12 cellular contexts compared by ENCODE assay signal in genomic region chr1:154430903-154431302, GRCh38. TPM values are rescaled to one million over a fixed set of nuclear protein-coding genes. Genes with fewer than 3 reads are reported as not detected.
DNase-seq lines count a peak whose midpoint lies in the region; TF ChIP-seq lines count a peak whose summit lies in the region.
"Had no signal": no experiment of that assay in that cellular context is flagged by ENCODE, and none has a peak within 500 bp of the region (broad histone marks: within the 10 kb centered on the region; RNA-seq: fewer than 3 reads in every experiment).

No MANE protein-coding gene starts in this region.

- H3K4me3 Mint-ChIP-seq in CD4-positive, alpha-beta memory T cell = peak overlapping the region in 4 of 8 donors; percentile 27 to 53 (median 34)
- no peak overlapping the region for H3K4me3 Mint-ChIP-seq in endodermal cell
- no peak overlapping the region for H3K4me3 Mint-ChIP-seq in neural crest cell
- no peak overlapping the region for H3K4me3 Mint-ChIP-seq in progenitor cell of endocrine pancreas (ENCODE audit: low read depth)
- H3K4me3 Mint-ChIP-seq: activated T-helper 1 cell treated with anti-CD3 and anti-CD28 coated beads, Interleukin-12 subunit alpha, Interleukin-12 subunit beta, Interleukin-2, Interleukin-4 antibody, amounts not matched to agents 30 ng/mL and 10 ng/mL and 1 ng/mL, durations not matched to agents 14 hours and 24 hours and 36 hours had no signal

- 20 to 33% methylated on average over 11 of the region's 11 CpGs for WGBS in endodermal cell (ENCODE audit: insufficient coverage in 1 of 2, insufficient read length in 1 of 2), 2 experiments

- no peak overlapping the region for H3K27ac ChIP-seq in CD4-positive, alpha-beta memory T cell (ENCODE audit: low read depth, low read length)
- H3K27ac ChIP-seq in endodermal cell (ENCODE audit: low read depth, low read length) (peak overlapping the region; percentile 63), MM.1S (ENCODE audit: low read length) (no peak overlapping the region)

- no peak overlapping the region for H3K4me2 ChIP-seq in MM.1S (ENCODE audit: low read depth, low read length)

- H2AFZ ChIP-seq in MM.1S (ENCODE audit: low read length) = no peak overlapping the region

- no peak overlapping the region for H3K4me3 ChIP-seq in CD4-positive, alpha-beta memory T cell (ENCODE audit: low read length in 2 of 2)
- no peak overlapping the region for H3K4me3 ChIP-seq in endodermal cell (ENCODE audit: low read length)
- H3K4me3 ChIP-seq in foreskin fibroblast (ENCODE audit: low read depth in 1 of 2, low read length in 2 of 2) = no peak overlapping the region
- H3K4me3 ChIP-seq in MM.1S (ENCODE audit: low read length) = no peak overlapping the region

- H3K27me3 Mint-ChIP-seq in CD4-positive, alpha-beta memory T cell = no peaks in the 10 kb centered on the region
- H3K27me3 Mint-ChIP-seq in endodermal cell (ENCODE audit: insufficient read depth) (peaks cover 7% of the 10 kb centered on the region), neural crest cell (ENCODE audit: low read depth) (no peaks in the 10 kb centered on the region), progenitor cell of endocrine pancreas (peaks cover 4% of the 10 kb centered on the region)

- no peaks in the 10 kb centered on the region for H3K9me3 ChIP-seq in CD4-positive, alpha-beta memory T cell (ENCODE audit: control insufficient read depth in 1 of 2, low read length in 2 of 2)
- H3K9me3 ChIP-seq in endodermal cell (ENCODE audit: control insufficient read depth, low read length) = no peaks in the 10 kb centered on the region
- H3K9me3 ChIP-seq in MM.1S (replicated peaks; ENCODE audit: insufficient read depth, low read length) = no peaks in the 10 kb centered on the region

- H3K27me3 ChIP-seq in CD4-positive, alpha-beta memory T cell (ENCODE audit: insufficient read depth, low read length) = no peaks in the 10 kb centered on the region
- H3K27me3 ChIP-seq in endodermal cell (ENCODE audit: control insufficient read depth, insufficient read depth, low read length, poor library complexity, severe bottlenecking) (no peaks in the 10 kb centered on the region), MM.1S (replicated peaks; ENCODE audit: insufficient read depth, low read length) (no peaks in the 10 kb centered on the region)

- no peaks in the 10 kb centered on the region for H3K9me3 Mint-ChIP-seq in CD4-positive, alpha-beta memory T cell
- H3K9me3 Mint-ChIP-seq in endodermal cell = no peaks in the 10 kb centered on the region
- H3K9me3 Mint-ChIP-seq in neural crest cell = peaks cover 2% of the 10 kb centered on the region
- H3K9me3 Mint-ChIP-seq in progenitor cell of endocrine pancreas (ENCODE audit: low read depth) = no peaks in the 10 kb centered on the region
- H3K9me3 Mint-ChIP-seq: activated T-helper 1 cell treated with anti-CD3 and anti-CD28 coated beads, Interleukin-12 subunit alpha, Interleukin-12 subunit beta, Interleukin-2, Interleukin-4 antibody, amounts not matched to agents 30 ng/mL and 10 ng/mL and 1 ng/mL, durations not matched to agents 14 hours and 24 hours and 36 hours; immature natural killer cell had no signal

- peaks cover 73% of the 10 kb centered on the region for H3K4me1 ChIP-seq in CD4-positive, alpha-beta memory T cell (ENCODE audit: insufficient read depth, low read length)
- H3K4me1 ChIP-seq in endodermal cell (ENCODE audit: control insufficient read depth, insufficient read depth, low read length) = peaks cover 5% of the 10 kb centered on the region
- no peaks in the 10 kb centered on the region for H3K4me1 ChIP-seq in MM.1S (ENCODE audit: low read length)

- H3K79me2 ChIP-seq in MM.1S (ENCODE audit: low read length) = peaks cover 100% of the 10 kb centered on the region

- H3F3A ChIP-seq in MM.1S (ENCODE audit: insufficient read depth, low read length) = no peaks in the 10 kb centered on the region

- peaks cover 44 to 59% of the 10 kb centered on the region in 2 donors for H3K36me3 Mint-ChIP-seq in CD4-positive, alpha-beta memory T cell
- H3K36me3 Mint-ChIP-seq in endodermal cell (ENCODE audit: low read depth) = no peaks in the 10 kb centered on the region
- no peaks in the 10 kb centered on the region for H3K36me3 Mint-ChIP-seq in neural crest cell (ENCODE audit: low read depth)
- H3K36me3 Mint-ChIP-seq in progenitor cell of endocrine pancreas (ENCODE audit: insufficient read depth) = no peaks in the 10 kb centered on the region
- H3K36me3 Mint-ChIP-seq: immature natural killer cell had no signal

- TF ChIP-seq CTCF in endodermal cell (conservative IDR thresholded peaks at IDR 0.05) (no peak), neural crest cell (conservative IDR thresholded peaks at IDR 0.05) (no peak), foreskin fibroblast (IDR thresholded peaks at IDR 0.05; ENCODE audit: low read depth, low read length) (no peak), progenitor cell of endocrine pancreas (IDR thresholded peaks at IDR 0.05; ENCODE audit: unreplicated experiment) (no peak), MM.1S (IDR thresholded peaks at IDR 0.05; ENCODE audit: low read length) (no peak)

- no peaks in the 10 kb centered on the region for H3K9me2 ChIP-seq in MM.1S (replicated peaks; ENCODE audit: insufficient read depth, low read length)

- peaks cover 46% of the 10 kb centered on the region for H3K36me3 ChIP-seq in CD4-positive, alpha-beta memory T cell (ENCODE audit: insufficient read depth, low read length)
- H3K36me3 ChIP-seq in endodermal cell (ENCODE audit: control insufficient read depth, insufficient read depth, low read length) (no peaks in the 10 kb centered on the region), MM.1S (replicated peaks; ENCODE audit: insufficient read depth, low read length) (peaks cover 42% of the 10 kb centered on the region)

- peaks cover 13% of the 10 kb centered on the region; the same call in 1 of the 2 replicates for H4K20me1 ChIP-seq in MM.1S (ENCODE audit: insufficient read depth, low read length)

- peak overlapping the region in 6 of 7 donors; percentile 2 to 93 (median 82) for H3K27ac Mint-ChIP-seq in CD4-positive, alpha-beta memory T cell
- H3K27ac Mint-ChIP-seq in endodermal cell = no peak overlapping the region
- H3K27ac Mint-ChIP-seq in neural crest cell (ENCODE audit: unreplicated experiment) = peak overlapping the region; percentile 52
- H3K27ac Mint-ChIP-seq in progenitor cell of endocrine pancreas = no peak overlapping the region

- peaks cover 29 to 70% (median 51%) of the 10 kb centered on the region in 4 donors for H3K4me1 Mint-ChIP-seq in CD4-positive, alpha-beta memory T cell
- peaks cover 9% of the 10 kb centered on the region for H3K4me1 Mint-ChIP-seq in endodermal cell
- peaks cover 22% of the 10 kb centered on the region for H3K4me1 Mint-ChIP-seq in neural crest cell
- peaks cover 5% of the 10 kb centered on the region for H3K4me1 Mint-ChIP-seq in progenitor cell of endocrine pancreas (ENCODE audit: low read depth)

- POLR2A ChIA-PET in CD4-positive, alpha-beta memory T cell (lab: Charles Lee; ENCODE audit: partially characterized antibody) = interaction anchor here (0.8 to 20.0 kb wide), 5 partner anchors 7 to 32 kb away, joined by 3 to 324 read pairs (median 5); partner anchors contain the start of gene IL6R

- H3K9ac ChIP-seq in endodermal cell (ENCODE audit: extremely low read depth, low read length, poor library complexity, severe bottlenecking) = no peak overlapping the region
- no peak overlapping the region for H3K9ac ChIP-seq in MM.1S (ENCODE audit: low read length)

- CTCF ChIA-PET in CD4-positive, alpha-beta memory T cell (lab: Charles Lee; ENCODE audit: partially characterized antibody) = interaction anchor here (1.1 to 1.9 kb wide), 3 partner anchors 11 to 96 kb away, joined by 4 to 7 read pairs (median 7); no protein-coding TSS in a partner anchor

- DNase-seq in CD4-positive, alpha-beta memory T cell = no peak
- DNase-seq in NCI-H526 treated with DMSO at 0.1 percent for 48 hours (lab: John Stamatoyannopoulos, UW) (peak; percentile 95), endodermal cell (peak; percentile 68), neural crest cell (ENCODE audit: low read depth, low spot score) (peak; percentile 23), SIG-M5 treated with dmso at 0.1 percent for 504 hours (lab: John Stamatoyannopoulos, UW; ENCODE audit: unreplicated experiment) (no peak), foreskin fibroblast (no peak), progenitor cell of endocrine pancreas (ENCODE audit: low spot score, unreplicated experiment) (no peak), MM.1S (no peak)
- DNase-seq: COR-L47, NCI-H524 treated with DMSO at 0.1 percent for 48 hours had no signal

- intact Hi-C loops in CD4-positive, alpha-beta memory T cell (cut with micrococcal nuclease) = no loop called here

RNA-seq across cellular contexts. Expression of gene IL6R, which starts 25.8 kb away (rescaled TPM):
- total RNA-seq in CD4-positive, alpha-beta memory T cell = 100 to 1,000 TPM; 101 to 106 TPM
- 10 to 100 TPM; 54.6 to 73.0 TPM for polyA plus RNA-seq in CD4-positive, alpha-beta memory T cell
- total RNA-seq in endodermal cell (1 to 10 TPM in 1 of 2 donors, under 1 TPM in 1; 0.77 to 1.0 TPM), neural crest cell (0.07 and 0.09 TPM in 2 replicates), progenitor cell of endocrine pancreas (2.0 and 3.1 TPM in 2 replicates)
- 0.50 TPM for polyA plus RNA-seq in endodermal cell (2013, experiment 1 of 2)
- polyA plus RNA-seq in endodermal cell (2013, experiment 2 of 2) = 0.25 TPM

Comparison
In these comparisons a context has a peak if more than half of its experiments do, and no peak if none do; other contexts are left out.
1. DNase-seq: peak in NCI-H526 treated with DMSO at 0.1 percent for 48 hours (single experiment), endodermal cell (single experiment) and neural crest cell (single experiment); none in CD4-positive, alpha-beta memory T cell (0 of 5), SIG-M5 treated with dmso at 0.1 percent for 504 hours (single experiment), foreskin fibroblast (0 of 2), progenitor cell of endocrine pancreas (single experiment) and MM.1S (single experiment).
2. H3K27ac Mint-ChIP-seq: peak in CD4-positive, alpha-beta memory T cell (6 of 7) and neural crest cell (single experiment); none in endodermal cell (single experiment) and progenitor cell of endocrine pancreas (single experiment).
3. RNA of gene IL6R, which starts 25.8 kb away (total RNA-seq): 101 to 106 TPM in CD4-positive, alpha-beta memory T cell; 2.0 to 3.1 TPM in progenitor cell of endocrine pancreas, 0.77 to 1.0 TPM in endodermal cell and 0.07 to 0.09 TPM in neural crest cell; every median in the first group is over 10 times any median in the second.